Comparison of ENCODE assay signal across 15 cellular contexts in the genomic region with DNA sequence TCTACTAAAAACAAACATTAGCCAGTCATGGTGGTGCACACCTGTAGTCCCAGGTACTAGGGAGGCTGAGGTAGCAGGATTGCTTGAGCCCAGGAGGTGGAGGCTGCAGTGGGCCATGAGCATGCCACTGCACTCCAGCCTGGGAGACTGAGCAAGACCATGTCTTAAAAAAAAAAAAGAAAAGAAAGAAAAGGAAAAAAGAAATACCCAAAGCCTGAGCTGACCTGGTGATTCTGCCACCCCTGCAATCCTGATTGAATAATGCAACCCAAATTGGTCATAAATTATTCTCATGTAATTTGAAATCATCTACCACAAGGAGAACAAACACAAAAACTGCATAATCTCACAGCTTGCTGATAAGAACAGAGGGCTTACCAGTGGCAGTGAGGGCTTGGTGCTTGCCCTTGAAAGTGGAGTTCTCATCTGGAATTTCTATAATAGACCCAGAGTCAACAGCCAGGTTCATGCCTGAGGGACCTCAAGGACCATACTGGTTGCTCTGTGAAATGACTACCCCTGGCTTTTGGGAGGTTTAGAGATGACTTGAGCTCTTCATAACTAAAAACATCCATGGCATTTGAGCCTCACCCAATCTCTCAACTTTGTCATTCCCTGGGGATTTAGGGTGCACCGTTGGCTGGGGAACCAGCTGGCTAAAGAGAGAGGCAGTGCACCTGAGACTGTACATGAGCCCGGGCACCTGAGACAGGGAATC. TPM values are rescaled to one million over a fixed set of nuclear protein-coding genes. Genes with fewer than 3 reads are reported as not detected.
DNase-seq lines count a peak whose midpoint lies in the region; TF ChIP-seq lines count a peak whose summit lies in the region.
"Had no signal": no experiment of that assay in that cellular context is flagged by ENCODE, and none has a peak within 500 bp of the region (broad histone marks: within the 10 kb centered on the region; RNA-seq: fewer than 3 reads in every experiment).

No MANE protein-coding gene starts in this region.

- no peak overlapping the region for H3K4me3 ChIP-seq in osteoblast (ENCODE audit: insufficient read depth, low read length)
- H3K4me3 ChIP-seq in CD4-positive, alpha-beta memory T cell (ENCODE audit: low read length in 2 of 2): no peak overlapping the region
- H3K4me3 ChIP-seq: coronary artery had no signal

- H3K27ac ChIP-seq in osteoblast (ENCODE audit: low read depth, low read length): no peak overlapping the region
- no peak overlapping the region for H3K27ac ChIP-seq in CD4-positive, alpha-beta memory T cell (ENCODE audit: low read depth, low read length)
- H3K27ac ChIP-seq: coronary artery had no signal

- H3K4me2 ChIP-seq in osteoblast (ENCODE audit: insufficient read depth, low read length): no peak overlapping the region

- DNase-seq in DMS79 (lab: John Stamatoyannopoulos, UW): peak; percentile 82
- DNase-seq in MV-4-11 (lab: John Stamatoyannopoulos, UW): peak; percentile 11
- peak; percentile 99 for DNase-seq in NCI-H510A treated with DMSO at 0.1 percent for 48 hours (lab: John Stamatoyannopoulos, UW)
- DNase-seq in osteoblast (ENCODE audit: insufficient read length, low spot score, missing footprints): peak; percentile 31
- DNase-seq in NCI-H82 treated with DMSO at 0.1 percent for 48 hours (lab: John Stamatoyannopoulos, UW; ENCODE audit: unreplicated experiment): no peak
- no peak for DNase-seq in CD4-positive, alpha-beta memory T cell
- DNase-seq in HUDEP-2 (lab: John Stamatoyannopoulos, UW; ENCODE audit: unreplicated experiment in 76 of 76): no peak
- no peak for DNase-seq in NK-92 (lab: John Stamatoyannopoulos, UW; ENCODE audit: unreplicated experiment)
- DNase-seq: activated CD8-positive, alpha-beta memory T cell treated with anti-CD3 and anti-CD28 coated beads for 24 hours; aorta; immature natural killer cell; KBM-7; NCI-H187 treated with DMSO at 0.1 percent for 48 hours; stimulated activated naive CD8-positive, alpha-beta T cell treated with anti-CD3 and anti-CD28 coated beads, Interleukin-15, Interleukin-2, amounts not matched to agents 100 U/mL and 50 U/mL, for 24 hours had no signal

- POLR2A ChIA-PET in CD4-positive, alpha-beta memory T cell (lab: Charles Lee; ENCODE audit: partially characterized antibody): no interaction called here

- CTCF ChIA-PET in CD4-positive, alpha-beta memory T cell (lab: Charles Lee; ENCODE audit: partially characterized antibody): interaction anchor here (0.7 kb wide), 1 partner anchor 772 kb away, joined by 3 read pairs; no protein-coding TSS in a partner anchor

- H3K9me3 ChIP-seq in osteoblast (ENCODE audit: low read depth, low read length): no peaks in the 10 kb centered on the region
- no peaks in the 10 kb centered on the region for H3K9me3 ChIP-seq in CD4-positive, alpha-beta memory T cell (ENCODE audit: control insufficient read depth in 1 of 2, low read length in 2 of 2)

- H2AFZ ChIP-seq in osteoblast (ENCODE audit: low read length): no peak overlapping the region

- H3K79me2 ChIP-seq in osteoblast (ENCODE audit: insufficient read depth, low read length): no peaks in the 10 kb centered on the region

- peak overlapping the region in 3 of 8 donors; percentile 22 to 39 (median 28) for H3K4me3 Mint-ChIP-seq in CD4-positive, alpha-beta memory T cell
- H3K4me3 Mint-ChIP-seq: immature natural killer cell had no signal

- no peak for TF ChIP-seq CTCF in osteoblast (IDR thresholded peaks at IDR 0.05; ENCODE audit: extremely low read depth, low read depth, low read length)

- peaks cover 1 to 2% of the 10 kb centered on the region in 2 donors for H3K27me3 Mint-ChIP-seq in CD4-positive, alpha-beta memory T cell

- no peaks in the 10 kb centered on the region for H3K36me3 Mint-ChIP-seq in CD4-positive, alpha-beta memory T cell
- H3K36me3 Mint-ChIP-seq: immature natural killer cell had no signal

- peaks cover 0 to 2% (median 0%) of the 10 kb centered on the region in 8 donors for H3K9me3 Mint-ChIP-seq in CD4-positive, alpha-beta memory T cell
- H3K9me3 Mint-ChIP-seq: immature natural killer cell had no signal

- H3K27me3 ChIP-seq in osteoblast (ENCODE audit: insufficient read depth, low read length): peaks cover 9% of the 10 kb centered on the region
- H3K27me3 ChIP-seq in CD4-positive, alpha-beta memory T cell (ENCODE audit: insufficient read depth, low read length): no peaks in the 10 kb centered on the region

- peaks cover 12 to 47% (median 30%) of the 10 kb centered on the region in 4 donors for H3K4me1 Mint-ChIP-seq in CD4-positive, alpha-beta memory T cell

- no peaks in the 10 kb centered on the region for H3K36me3 ChIP-seq in osteoblast (ENCODE audit: insufficient read depth, low read length)
- H3K36me3 ChIP-seq in CD4-positive, alpha-beta memory T cell (ENCODE audit: insufficient read depth, low read length): no peaks in the 10 kb centered on the region

- peak overlapping the region in 2 of 7 donors; percentile 51 to 53 for H3K27ac Mint-ChIP-seq in CD4-positive, alpha-beta memory T cell
- H3K27ac Mint-ChIP-seq: immature natural killer cell had no signal

- intact Hi-C loops in CD4-positive, alpha-beta memory T cell (cut with micrococcal nuclease): no loop called here

- no peaks in the 10 kb centered on the region for H4K20me1 ChIP-seq in osteoblast (ENCODE audit: insufficient read depth, low read length)

- no peaks in the 10 kb centered on the region for H3K4me1 ChIP-seq in osteoblast (ENCODE audit: insufficient read depth, low read length)
- H3K4me1 ChIP-seq in CD4-positive, alpha-beta memory T cell (ENCODE audit: insufficient read depth, low read length): peaks cover 25% of the 10 kb centered on the region

RNA-seq across cellular contexts. Expression of a gene that starts 35.4 kb away (rescaled TPM):
- under 0.01 TPM in 1 of 2 replicates, not detected in the other for total RNA-seq in osteoblast
- not detected for total RNA-seq in CD4-positive, alpha-beta memory T cell
- under 1 TPM in 1 of 2 donors, not detected in 1; 0.57 TPM for polyA plus RNA-seq in CD4-positive, alpha-beta memory T cell
- polyA plus RNA-seq: immature natural killer cell had no signal

Comparison
In these comparisons a context has a peak if more than half of its experiments do, and no peak if none do; other contexts are left out.
1. DNase-seq: peak in DMS79 (single experiment), MV-4-11 (single experiment), NCI-H510A treated with DMSO at 0.1 percent for 48 hours (single experiment) and osteoblast (single experiment); none in NCI-H82 treated with DMSO at 0.1 percent for 48 hours (single experiment), CD4-positive, alpha-beta memory T cell (0 of 5), HUDEP-2 (0 of 76) and NK-92 (single experiment).